In the genomic region with DNA sequence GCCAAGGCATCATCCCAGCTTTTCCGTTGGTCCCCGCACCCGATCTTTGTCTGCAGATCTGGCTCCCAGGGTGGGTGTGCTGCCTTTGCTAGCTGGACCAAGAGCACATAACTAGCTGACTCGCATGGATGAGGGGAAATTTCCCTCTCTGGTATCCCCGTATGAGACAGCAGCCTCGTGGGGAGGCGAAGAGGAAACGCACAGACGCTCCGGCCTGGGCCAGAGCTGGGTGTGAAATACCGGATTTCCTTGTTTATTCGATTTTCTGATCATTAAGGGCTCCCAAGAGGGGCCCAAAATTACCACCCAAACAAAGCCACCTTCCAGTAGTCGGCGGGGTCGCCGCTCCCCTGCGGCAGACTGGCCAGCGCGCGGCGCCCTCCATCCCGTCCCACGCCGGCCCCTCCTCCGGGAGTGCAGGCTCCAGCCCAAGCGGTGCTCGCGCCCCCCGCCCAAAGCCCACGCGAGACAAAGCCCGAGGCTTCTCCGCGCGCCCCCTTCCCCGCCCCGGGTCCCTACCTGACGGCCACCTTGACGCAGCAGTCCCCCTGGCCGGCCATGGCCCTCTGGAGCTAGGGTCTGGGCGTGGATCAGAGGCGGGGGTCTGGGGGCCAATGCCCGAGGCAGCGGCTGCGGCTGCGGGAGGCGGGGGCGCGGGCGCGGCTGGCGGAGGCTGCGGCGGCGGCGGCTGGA, we compare ENCODE assay signal across 8 cellular contexts. TPM values are rescaled to one million over a fixed set of nuclear protein-coding genes. Genes with fewer than 3 reads are reported as not detected.
DNase-seq lines count a peak whose midpoint lies in the region; ATAC-seq and TF ChIP-seq lines count a peak whose summit lies in the region.

No MANE protein-coding gene starts in this region.

- H3K27me3 ChIP-seq in ascending aorta (no peaks in the 10 kb centered on the region), kidney epithelial cell (ENCODE audit: control insufficient read depth, insufficient read depth, low read length) (no peaks in the 10 kb centered on the region)

- H3K4me3 Mint-ChIP-seq in stimulated activated naive B cell treated with anti-CD40 and anti-IgM and Interleukin-4, amounts not matched to agents 10 μg/mL and 1 μg/mL and 100 μg/mL, for 72 hours: peak overlapping the region; percentile 83 to 86

- TF ChIP-seq CTCF in GM13977 (IDR thresholded peaks at IDR 0.05; ENCODE audit: extremely low read depth, insufficient read depth, missing control alignments) (peak; percentile 24), ascending aorta (IDR thresholded peaks at IDR 0.05) (no peak), kidney epithelial cell (IDR thresholded peaks at IDR 0.05; ENCODE audit: insufficient read depth, low read length, poor library complexity, severe bottlenecking) (peak; percentile 7)

- H3K4me1 Mint-ChIP-seq in stimulated activated naive B cell treated with anti-CD40 and anti-IgM and Interleukin-4, amounts not matched to agents 10 μg/mL and 1 μg/mL and 100 μg/mL, for 72 hours: peaks cover 68 to 82% of the 10 kb centered on the region in 2 donors

- no peaks in the 10 kb centered on the region for H3K9me3 Mint-ChIP-seq in stimulated activated naive B cell treated with anti-CD40 and anti-IgM and Interleukin-4, amounts not matched to agents 10 μg/mL and 1 μg/mL and 100 μg/mL, for 72 hours

- peaks cover 2 to 3% of the 10 kb centered on the region in 2 donors for H3K36me3 Mint-ChIP-seq in stimulated activated naive B cell treated with anti-CD40 and anti-IgM and Interleukin-4, amounts not matched to agents 10 μg/mL and 1 μg/mL and 100 μg/mL, for 72 hours

- peak overlapping the region; percentile 91 for H3K27ac Mint-ChIP-seq in stimulated activated naive B cell treated with anti-CD40 and anti-IgM and Interleukin-4, amounts not matched to agents 10 μg/mL and 1 μg/mL and 100 μg/mL, for 72 hours

- in situ Hi-C loops in GM13977 (cut with MboI; ENCODE audit: low pct_unique_long_range_greater_than_20kb, low sequenced_read_pairs, unreplicated experiment): no loop called here

- no peak overlapping the region for H3K27ac ChIP-seq in ascending aorta

- H3K4me3 ChIP-seq in ascending aorta (peak overlapping the region; percentile 56 to 81), kidney epithelial cell (ENCODE audit: low read depth, low read length) (peak overlapping the region; percentile 52)

- intact Hi-C loops in ascending aorta (cut with DNase I): no loop called here

- H3K36me3 ChIP-seq in ascending aorta (no peaks in the 10 kb centered on the region), kidney epithelial cell (ENCODE audit: control insufficient read depth, insufficient read depth, low read length) (no peaks in the 10 kb centered on the region)

- no peaks in the 10 kb centered on the region for H3K9me3 ChIP-seq in ascending aorta

- no peaks in the 10 kb centered on the region for H3K27me3 Mint-ChIP-seq in stimulated activated naive B cell treated with anti-CD40 and anti-IgM and Interleukin-4, amounts not matched to agents 10 μg/mL and 1 μg/mL and 100 μg/mL, for 72 hours

- peak in 1 of 2 donors; percentile 18 for ATAC-seq in stimulated activated naive B cell treated with anti-CD40 and anti-IgM and Interleukin-4, amounts not matched to agents 10 μg/mL and 1 μg/mL and 100 μg/mL, for 72 hours (replicated peaks)

- H3K4me1 ChIP-seq in ascending aorta: peaks cover 6 to 7% of the 10 kb centered on the region in 2 donors

- DNase-seq in GM13977 (ENCODE audit: low spot score): no peak
- DNase-seq in NOMO-1 treated with DMSO at 0.1 percent for 48 hours (lab: John Stamatoyannopoulos, UW; ENCODE audit: unreplicated experiment): peak; percentile 39
- DNase-seq in ascending aorta (ENCODE audit: low spot score in 2 of 2): no peak
- DNase-seq in kidney epithelial cell (ENCODE audit: low read depth): no peak
- DNase-seq in stimulated activated naive B cell treated with anti-CD40 and anti-IgM and Interleukin-4, amounts not matched to agents 10 μg/mL and 1 μg/mL and 100 μg/mL, for 72 hours: peak; percentile 30
- no peak for DNase-seq in HPDE6-E6E7 (ENCODE audit: extremely low spot score)
- no peak for DNase-seq in activated CD4-positive, CD25-positive, alpha-beta regulatory T cell (lab: John Stamatoyannopoulos, UW)
- DNase-seq in RKO (ENCODE audit: low spot score): no peak

RNA-seq across cellular contexts. Expression of a gene that starts 0.5 kb away (rescaled TPM):
- 10.2 TPM for total RNA-seq in ascending aorta
- total RNA-seq in kidney epithelial cell: 17.6 and 18.4 TPM in 2 replicates

Comparison
In these comparisons a context has a peak if more than half of its experiments do, and no peak if none do; other contexts are left out.
1. DNase-seq: peak in NOMO-1 treated with DMSO at 0.1 percent for 48 hours (single experiment) and stimulated activated naive B cell treated with anti-CD40 and anti-IgM and Interleukin-4, amounts not matched to agents 10 μg/mL and 1 μg/mL and 100 μg/mL, for 72 hours (single experiment); none in GM13977 (single experiment), ascending aorta (0 of 2), kidney epithelial cell (single experiment), HPDE6-E6E7 (single experiment), activated CD4-positive, CD25-positive, alpha-beta regulatory T cell (0 of 4) and RKO (single experiment).
2. CTCF ChIP-seq: peak in GM13977 (single experiment) and kidney epithelial cell (single experiment); none in ascending aorta (0 of 3).